13 cellular contexts compared by ENCODE assay signal in genomic region chr5:137833463-137833862, GRCh38. TPM values are rescaled to one million over a fixed set of nuclear protein-coding genes. Genes with fewer than 3 reads are reported as not detected.
DNase-seq lines count a peak whose midpoint lies in the region; ATAC-seq and TF ChIP-seq lines count a peak whose summit lies in the region.
"Had no signal": no experiment of that assay in that cellular context is flagged by ENCODE, and none has a peak within 500 bp of the region (broad histone marks: within the 10 kb centered on the region; RNA-seq: fewer than 3 reads in every experiment).

No MANE protein-coding gene starts in this region.

- no peaks in the 10 kb centered on the region for H4K20me1 ChIP-seq in IMR-90 (ENCODE audit: insufficient read depth, low read length)

- H3K14ac ChIP-seq in IMR-90 (replicated peaks; ENCODE audit: low read depth, low read length) = no peak overlapping the region

- no peaks in the 10 kb centered on the region for H3K9me3 ChIP-seq in IMR-90 (ENCODE audit: control insufficient read depth, insufficient read depth, low read length)

- CTCF ChIA-PET in IMR-90 (lab: Yijun Ruan, JAX) = no interaction called here

- H2BK20ac ChIP-seq in IMR-90 (ENCODE audit: low read depth, low read length) = no peak overlapping the region

- H3K36me3 ChIP-seq in IMR-90 (ENCODE audit: control insufficient read depth, insufficient read depth, low read length) = no peaks in the 10 kb centered on the region
- no peaks in the 10 kb centered on the region for H3K36me3 ChIP-seq in brain microvascular endothelial cell (replicated peaks)
- no peaks in the 10 kb centered on the region for H3K36me3 ChIP-seq in mesendoderm (ENCODE audit: control insufficient read depth, insufficient read depth, low read length)

- no peak overlapping the region for H2AK9ac ChIP-seq in IMR-90 (replicated peaks; ENCODE audit: low read depth, low read length, poor library complexity)

- no peak for TF ChIP-seq RAD21 in IMR-90 (IDR thresholded peaks at IDR 0.05; ENCODE audit: low read length)

- BruUV-seq in IMR-90 (replicated peaks; lab: Mats Ljungman, UMichigan) = no TSS peak

- H3K9ac ChIP-seq in IMR-90 (ENCODE audit: low read depth, low read length) (no peak overlapping the region), mesendoderm (ENCODE audit: low read length) (no peak overlapping the region)

- H2BK15ac ChIP-seq in IMR-90 (ENCODE audit: low read depth, low read length) (no peak overlapping the region), mesendoderm (replicated peaks; ENCODE audit: low read depth) (peak overlapping the region; percentile 27)

- H3K27me3 Mint-ChIP-seq in chondrocyte (ENCODE audit: low read depth) = no peaks in the 10 kb centered on the region

- H3K56ac ChIP-seq in IMR-90 (ENCODE audit: extremely low read depth, insufficient read depth, low read length) (no peak overlapping the region), mesendoderm (ENCODE audit: low read length) (no peak overlapping the region)

- no peak overlapping the region for H4K5ac ChIP-seq in IMR-90 (ENCODE audit: low read depth, low read length)
- H4K5ac ChIP-seq in mesendoderm (ENCODE audit: low read length) = no peak overlapping the region

- no peak overlapping the region for H3K18ac ChIP-seq in IMR-90 (ENCODE audit: low read depth, low read length)
- no peak overlapping the region for H3K18ac ChIP-seq in mesendoderm (ENCODE audit: low read length)

- no peaks in the 10 kb centered on the region for H3K79me2 ChIP-seq in mesendoderm (ENCODE audit: control insufficient read depth, insufficient read depth, low read length)

- H3K4me3 ChIP-seq in IMR-90 (ENCODE audit: insufficient read depth, low read depth, low read length) = no peak overlapping the region
- no peak overlapping the region for H3K4me3 ChIP-seq in brain microvascular endothelial cell (ENCODE audit: low read depth, low read length)
- H3K4me3 ChIP-seq in mesendoderm (ENCODE audit: low read length) = no peak overlapping the region

- H3K9me3 Mint-ChIP-seq in chondrocyte (ENCODE audit: low read depth) = no peaks in the 10 kb centered on the region

- dilution Hi-C loops in IMR-90 (cut with HindIII; ENCODE audit: low sequenced_read_pairs, unreplicated experiment) = no loop called here

- no peak overlapping the region for H3K4ac ChIP-seq in IMR-90 (ENCODE audit: low read depth, low read length)
- no peak overlapping the region for H3K4ac ChIP-seq in mesendoderm (ENCODE audit: low read depth, low read length)

- no peak overlapping the region for H2AFZ ChIP-seq in IMR-90 (replicated peaks; ENCODE audit: low read length, poor library complexity)

- no peak overlapping the region for H3K4me2 ChIP-seq in IMR-90 (ENCODE audit: low read depth, low read length)
- no peak overlapping the region for H3K4me2 ChIP-seq in mesendoderm (ENCODE audit: low read length)

- H3K4me3 Mint-ChIP-seq in chondrocyte (ENCODE audit: unreplicated experiment) = no peak overlapping the region

- H3K36me3 Mint-ChIP-seq in chondrocyte (ENCODE audit: low read depth) = no peaks in the 10 kb centered on the region

- H3K9me1 ChIP-seq in IMR-90 (ENCODE audit: insufficient read depth, low read length) = no peaks in the 10 kb centered on the region

- in situ Hi-C loops in IMR-90 (cut with MboI; ENCODE audit: low sequenced_read_pairs) (no loop called here), brain microvascular endothelial cell (cut with HindIII; ENCODE audit: low pct_ligation_motif_present, low sequenced_read_pairs) (no loop called here)

- no peak overlapping the region for H3K23ac ChIP-seq in IMR-90 (ENCODE audit: low read depth, low read length)
- H3K23ac ChIP-seq in mesendoderm (ENCODE audit: low read length) = no peak overlapping the region

- H2BK120ac ChIP-seq in IMR-90 (ENCODE audit: low read depth, low read length) (no peak overlapping the region), mesendoderm (ENCODE audit: low read depth, low read length) (no peak overlapping the region)

- no peaks in the 10 kb centered on the region for H3K4me1 ChIP-seq in IMR-90 (ENCODE audit: control insufficient read depth, insufficient read depth, low read length)
- H3K4me1 ChIP-seq in mesendoderm (ENCODE audit: control insufficient read depth, low read depth, low read length) = peaks cover 8% of the 10 kb centered on the region

- no peak overlapping the region for H3K27ac ChIP-seq in IMR-90 (ENCODE audit: insufficient read depth, low read length)
- H3K27ac ChIP-seq in brain microvascular endothelial cell = peak overlapping the region; percentile 44
- H3K27ac ChIP-seq in mesendoderm (ENCODE audit: low read depth, low read length) = no peak overlapping the region

- no peak overlapping the region for H4K91ac ChIP-seq in IMR-90 (ENCODE audit: insufficient read depth, low read depth, low read length)

- no peak; the same call in 1 of the 2 replicates for ATAC-seq in IMR-90 (ENCODE audit: low read depth)
- ATAC-seq in GM19452 (IDR thresholded peaks at IDR 0.05; ENCODE audit: unreplicated experiment) = no peak
- no peak for ATAC-seq in HG03025 (IDR thresholded peaks at IDR 0.05; ENCODE audit: low FRiP score, unreplicated experiment)

- TF ChIP-seq CTCF in IMR-90 (conservative IDR thresholded peaks at IDR 0.05; ENCODE audit: low read depth, low read length) (no peak), brain microvascular endothelial cell (IDR thresholded peaks at IDR 0.05; ENCODE audit: low read depth, low read length, missing control alignments) (no peak), chondrocyte (IDR thresholded peaks at IDR 0.05) (no peak)

- no peak overlapping the region for H3K27ac Mint-ChIP-seq in chondrocyte (ENCODE audit: unreplicated experiment)

- no CpG with 5 or more reads among the region's 1 CpG for WGBS in IMR-90 (ENCODE audit: extremely low coverage in 2 of 2, insufficient read length in 1 of 2), 2 experiments
- WGBS in mesendoderm (ENCODE audit: extremely low coverage, insufficient coverage, low lambda C conversion rate) = no CpG with 5 or more reads among the region's 1 CpG

- H4K8ac ChIP-seq in IMR-90 (ENCODE audit: low read depth in 2 of 2, low read length in 2 of 2) (no peak overlapping the region), mesendoderm (ENCODE audit: low read depth, low read length) (no peak overlapping the region)

- POLR2A ChIA-PET in IMR-90 (lab: Charles Lee; ENCODE audit: unreplicated experiment) = no interaction called here

- H3K79me1 ChIP-seq in IMR-90 (ENCODE audit: low read depth in 1 of 2, low read length in 2 of 2) (no peaks in the 10 kb centered on the region), mesendoderm (ENCODE audit: low read length) (no peaks in the 10 kb centered on the region)

- no peaks in the 10 kb centered on the region; the same call in 1 of the 2 replicates for H3K27me3 ChIP-seq in IMR-90 (ENCODE audit: control insufficient read depth, insufficient read depth, low read length)
- no peaks in the 10 kb centered on the region for H3K27me3 ChIP-seq in brain microvascular endothelial cell (replicated peaks)
- no peaks in the 10 kb centered on the region for H3K27me3 ChIP-seq in mesendoderm (ENCODE audit: insufficient read depth, low read length, poor library complexity)

- H2AK5ac ChIP-seq in IMR-90 (ENCODE audit: low read depth, low read length) (no peak overlapping the region), mesendoderm (ENCODE audit: low read length) (no peak overlapping the region)

- peaks cover 54% of the 10 kb centered on the region for H3K4me1 Mint-ChIP-seq in chondrocyte (ENCODE audit: low read depth)

- TF ChIP-seq POLR2A in IMR-90 (IDR thresholded peaks at IDR 0.05; ENCODE audit: low read depth, low read length) = no peak

- DNase-seq in D341Med (ENCODE audit: low spot score) (peak; percentile 27), IMR-90 (peak; percentile 47), brain microvascular endothelial cell (peak; percentile 83), mesendoderm (peak; percentile 96), chondrocyte (ENCODE audit: low spot score) (no peak), NCI-H146 (lab: John Stamatoyannopoulos, UW) (no peak)
- DNase-seq: activated CD8-positive, alpha-beta memory T cell treated with anti-CD3 and anti-CD28 coated beads for 24 hours; central memory CD4-positive, alpha-beta T cell; DMS79; stimulated activated CD4-positive, alpha-beta T cell treated with anti-CD3 and anti-CD28 coated beads, Interleukin-2, amount 100 ng/mL, for 48 hours had no signal

- H2BK5ac ChIP-seq in IMR-90 (ENCODE audit: low read depth, low read length, poor library complexity, severe bottlenecking) = no peak overlapping the region
- no peak overlapping the region for H2BK5ac ChIP-seq in mesendoderm (ENCODE audit: low read length)

- intact Hi-C loops in IMR-90 (cut with micrococcal nuclease) = no loop called here

TF ChIP-seq in IMR-90, 13 proteins besides CTCF, POLR2A, EP300 and RAD21 (continues in another document):
- no peak for TF ChIP-seq ELK1 (IDR thresholded peaks at IDR 0.05; ENCODE audit: borderline replicate concordance, low read depth, low read length)
- TF ChIP-seq NFE2L2 (IDR thresholded peaks at IDR 0.05; ENCODE audit: low read depth, low read length) = no peak
- TF ChIP-seq RCOR1 (IDR thresholded peaks at IDR 0.05; ENCODE audit: insufficient replicate concordance, low read length) = no peak
- TF ChIP-seq BHLHE40 (IDR thresholded peaks at IDR 0.05; ENCODE audit: low read depth, low read length) = no peak
- no peak for TF ChIP-seq FOS (IDR thresholded peaks at IDR 0.05; ENCODE audit: low read depth, low read length)

RNA-seq across cellular contexts. Expression of gene MYOT, which starts 34.2 kb away (rescaled TPM):
- not detected in 2 replicates for total RNA-seq in IMR-90 (2012; rRNA removed)
- polyA plus RNA-seq in IMR-90 (2012; rRNA removed) = not detected in 2 replicates
- not detected in 2 replicates for polyA plus RNA-seq in IMR-90 (2012; cell fraction: cytosol; rRNA removed)
- polyA plus RNA-seq in IMR-90 (2012; cell fraction: nucleus; rRNA removed; ENCODE audit: low replicate concordance) = not detected in 2 replicates
- polyA plus RNA-seq in mesendoderm (2013, experiment 1 of 2) = not detected
- polyA plus RNA-seq in mesendoderm (2013, experiment 2 of 2) = not detected
- not detected in 3 replicates for total RNA-seq in chondrocyte

RNA-seq across cellular contexts. Expression of gene PKD2L2, which starts 55.8 kb away (rescaled TPM):
- total RNA-seq in IMR-90 (2012; rRNA removed) = not detected in 2 replicates
- polyA plus RNA-seq in IMR-90 (2012; rRNA removed) = not detected in 2 replicates
- not detected in 2 replicates for polyA plus RNA-seq in IMR-90 (2012; cell fraction: cytosol; rRNA removed)
- polyA plus RNA-seq in IMR-90 (2012; cell fraction: nucleus; rRNA removed; ENCODE audit: low replicate concordance) = not detected in 2 replicates
- not detected for polyA plus RNA-seq in mesendoderm (2013, experiment 1 of 2)
- polyA plus RNA-seq in mesendoderm (2013, experiment 2 of 2) = not detected
- not detected in 3 replicates for total RNA-seq in chondrocyte
- polyA plus RNA-seq: liver had no signal

Comparison
In these comparisons a context has a peak if more than half of its experiments do, and no peak if none do; other contexts are left out.
1. DNase-seq: peak in D341Med (single experiment), IMR-90 (single experiment), brain microvascular endothelial cell (single experiment) and mesendoderm (single experiment); none in chondrocyte (single experiment) and NCI-H146 (single experiment).